In genomic region chr5:143652104-143652700, GRCh38 we compare ENCODE assay signal across 15 cellular contexts.
DNase-seq lines count a peak whose midpoint lies in the region; ATAC-seq and FAIRE-seq lines count a peak whose summit lies in the region.
"Had no signal": no experiment of that assay in that cellular context is flagged by ENCODE, and none has a peak within 500 bp of the region (broad histone marks: within the 10 kb centered on the region; RNA-seq: fewer than 3 reads in every experiment).

No MANE protein-coding gene starts in this region.

- H3K4me1 ChIP-seq in small intestine (ENCODE audit: control insufficient read depth in 2 of 2, insufficient read depth in 1 of 2, low read depth in 1 of 2, low read length in 1 of 2), result no peaks in the 10 kb centered on the region

- H3K27me3 ChIP-seq in small intestine (ENCODE audit: control insufficient read depth in 2 of 2, insufficient read depth in 2 of 2, low read length in 2 of 2), result no peaks in the 10 kb centered on the region
- H3K27me3 ChIP-seq: dorsolateral prefrontal cortex, gastroesophageal sphincter had no signal

- no peaks in the 10 kb centered on the region for H3K9me3 Mint-ChIP-seq in T-helper 2 cell treated with Interferon-gamma antibody and Interleukin-4, amounts not matched to agents 5 μg/mL and 100 μg/mL, for 36 hours

- H3K4me1 Mint-ChIP-seq in T-helper 2 cell treated with Interferon-gamma antibody and Interleukin-4, amounts not matched to agents 5 μg/mL and 100 μg/mL, for 36 hours (ENCODE audit: low read depth), result peaks cover 2% of the 10 kb centered on the region

- no peaks in the 10 kb centered on the region for H3K9me3 ChIP-seq in small intestine (ENCODE audit: control insufficient read depth, low read depth)
- H3K9me3 ChIP-seq: left ventricle myocardium inferior had no signal

- no peak overlapping the region for H3K4me3 ChIP-seq in small intestine (ENCODE audit: low read depth in 1 of 2, low read length in 2 of 2)
- H3K4me3 ChIP-seq: dorsolateral prefrontal cortex, gastroesophageal sphincter, left ventricle myocardium inferior had no signal

- DNase-seq in NCI-H2107 treated with DMSO at 0.1 percent for 48 hours (lab: John Stamatoyannopoulos, UW; ENCODE audit: unreplicated experiment) (peak; percentile 33), NCI-H2107 (lab: John Stamatoyannopoulos, UW) (no peak), COLO668 (lab: John Stamatoyannopoulos, UW; ENCODE audit: unreplicated experiment) (peak; percentile 9), inferior parietal cortex (ENCODE audit: extremely low spot score) (peak; percentile 38), small intestine (no peak), NCI-H187 treated with DMSO at 0.1 percent for 48 hours (lab: John Stamatoyannopoulos, UW) (no peak)
- peak; percentile 32 for DNase-seq in T-helper 2 cell treated with Interferon-gamma antibody and Interleukin-4, amounts not matched to agents 5 μg/mL and 100 μg/mL, for 36 hours (ENCODE audit: low spot score)
- DNase-seq: activated gamma-delta T cell, left ventricle myocardium inferior, NCI-H2081, RPMI8226 had no signal

- FAIRE-seq in small intestine (lab: Jason Lieb, UNC), result no peak
- FAIRE-seq: GM18507 had no signal

- WGBS in small intestine, 3 donors, result 68 to 75% (median 73%) methylated on average over 3 of the region's 3 CpGs

- H3K27ac Mint-ChIP-seq in T-helper 2 cell treated with Interferon-gamma antibody and Interleukin-4, amounts not matched to agents 5 μg/mL and 100 μg/mL, for 36 hours, result no peak overlapping the region

- no peak for ATAC-seq in GM18907 (IDR thresholded peaks at IDR 0.05; ENCODE audit: unreplicated experiment)
- ATAC-seq: gastroesophageal sphincter had no signal

- H3K27ac ChIP-seq in small intestine (ENCODE audit: low read depth in 1 of 2, low read length in 1 of 2), result no peak overlapping the region
- H3K27ac ChIP-seq: gastroesophageal sphincter, left ventricle myocardium inferior had no signal

- H3K36me3 Mint-ChIP-seq in T-helper 2 cell treated with Interferon-gamma antibody and Interleukin-4, amounts not matched to agents 5 μg/mL and 100 μg/mL, for 36 hours (ENCODE audit: low read depth), result no peaks in the 10 kb centered on the region

- no peak overlapping the region for H3K4me3 Mint-ChIP-seq in T-helper 2 cell treated with Interferon-gamma antibody and Interleukin-4, amounts not matched to agents 5 μg/mL and 100 μg/mL, for 36 hours

- H3K27me3 Mint-ChIP-seq in T-helper 2 cell treated with Interferon-gamma antibody and Interleukin-4, amounts not matched to agents 5 μg/mL and 100 μg/mL, for 36 hours (ENCODE audit: low read depth), result no peaks in the 10 kb centered on the region

- no peaks in the 10 kb centered on the region for H3K36me3 ChIP-seq in small intestine (ENCODE audit: control insufficient read depth in 2 of 2, insufficient read depth in 2 of 2, low read length in 2 of 2)
- H3K36me3 ChIP-seq: gastroesophageal sphincter, left ventricle myocardium inferior had no signal

Comparison
In these comparisons a context has a peak if more than half of its experiments do, and no peak if none do; other contexts are left out.
1. DNase-seq: peak in NCI-H2107 treated with DMSO at 0.1 percent for 48 hours (single experiment), COLO668 (single experiment), T-helper 2 cell treated with Interferon-gamma antibody and Interleukin-4, amounts not matched to agents 5 μg/mL and 100 μg/mL, for 36 hours (single experiment) and inferior parietal cortex (single experiment); none in NCI-H2107 (single experiment), small intestine (single experiment) and NCI-H187 treated with DMSO at 0.1 percent for 48 hours (single experiment).